ENCODE assay signal across 34 cellular contexts in genomic region chr5:93280518-93280917, GRCh38.
DNase-seq lines count a peak whose midpoint lies in the region; ATAC-seq and TF ChIP-seq lines count a peak whose summit lies in the region.
"Had no signal": no experiment of that assay in that cellular context is flagged by ENCODE, and none has a peak within 500 bp of the region (broad histone marks: within the 10 kb centered on the region; RNA-seq: fewer than 3 reads in every experiment).

No MANE protein-coding gene starts in this region.

- H3K4me1 ChIP-seq in KMS-11 (ENCODE audit: low read depth, poor library complexity, severe bottlenecking): no peaks in the 10 kb centered on the region
- H3K4me1 ChIP-seq in hepatocyte (ENCODE audit: insufficient read depth): peaks cover 5% of the 10 kb centered on the region
- H3K4me1 ChIP-seq: esophagus squamous epithelium had no signal

- DNase-seq in DMS53 (lab: John Stamatoyannopoulos, UW): peak; percentile 64
- DNase-seq in NCI-H748 treated with DMSO at 0.1 percent for 48 hours (lab: John Stamatoyannopoulos, UW): peak; percentile 49
- DNase-seq in hepatocyte (ENCODE audit: low spot score): peak; percentile 19
- no peak for DNase-seq in activated naive CD4-positive, alpha-beta T cell treated with anti-CD3 and anti-CD28 coated beads, Interleukin-2, amount 50 U/mL, for 72 hours (ENCODE audit: low spot score in 2 of 2)
- no peak for DNase-seq in GM20000 (ENCODE audit: low spot score)
- DNase-seq: activated CD4-positive, alpha-beta T cell treated with anti-CD3 and anti-CD28 coated beads for 36 hours; activated CD8-positive, alpha-beta T cell treated with anti-CD3 and anti-CD28 coated beads for 36 hours; activated naive CD4-positive, alpha-beta T cell treated with anti-CD3 and anti-CD28 coated beads, Interleukin-2, amount 50 U/mL, for 16 hours; amniotic stem cell; brain microvascular endothelial cell; cerebellar nuclear complex; DND-41; esophagus squamous epithelium; foreskin melanocyte; GF-D8; heart right ventricle; kidney; left ventricle myocardium superior; naive B cell; NCI-H1930; NCI-H345; NK-92 treated with Interleukin-12 subunit alpha and Interleukin-12 subunit beta, amount 100 ng/mL, for 24 hours; Right ventricle myocardium superior; stimulated activated CD4-positive, alpha-beta T cell treated with anti-CD3 and anti-CD28 coated beads, Interleukin-2, amount 100 ng/mL, for 48 hours; stimulated activated naive CD8-positive, alpha-beta T cell treated with anti-CD3 and anti-CD28 coated beads, Interleukin-15, amount 100 ng/mL, for 72 hours; T-helper 9 cell had no signal

- TF ChIP-seq CTCF in KMS-11 (conservative IDR thresholded peaks at IDR 0.05; ENCODE audit: low read depth, low read length) (no peak), hepatocyte (IDR thresholded peaks at IDR 0.05; ENCODE audit: poor library complexity) (no peak), GM20000 (IDR thresholded peaks at IDR 0.05; ENCODE audit: extremely low read depth, missing control alignments) (no peak)

- H3K27me3 ChIP-seq in KMS-11 (ENCODE audit: insufficient read depth, low read depth) (no peaks in the 10 kb centered on the region), hepatocyte (no peaks in the 10 kb centered on the region)
- H3K27me3 ChIP-seq: brain microvascular endothelial cell, esophagus squamous epithelium, heart right ventricle had no signal

- no peak overlapping the region for H3K27ac Mint-ChIP-seq in activated naive CD4-positive, alpha-beta T cell treated with anti-CD3 and anti-CD28 coated beads, Interleukin-2, amount 50 U/mL, for 72 hours
- H3K27ac Mint-ChIP-seq: activated CD4-positive, alpha-beta T cell treated with anti-CD3 and anti-CD28 coated beads for 36 hours; activated CD8-positive, alpha-beta T cell treated with anti-CD3 and anti-CD28 coated beads for 36 hours; activated T-helper 17 cell treated with anti-CD3 and anti-CD28 coated beads, Interleukin-2, amount 50 U/mL, for 72 hours; naive B cell; progenitor cell of endocrine pancreas; stimulated activated naive CD8-positive, alpha-beta T cell treated with anti-CD3 and anti-CD28 coated beads, Interleukin-15, amount 100 ng/mL, for 72 hours had no signal

- H3K4me3 ChIP-seq in KMS-11 (IDR thresholded peaks at IDR 0.05; ENCODE audit: insufficient read depth, low read depth, low read length) (no peak overlapping the region), hepatocyte (no peak overlapping the region)
- H3K4me3 ChIP-seq: esophagus squamous epithelium, heart right ventricle, thoracic aorta had no signal

- H3K4me2 ChIP-seq in KMS-11 (no peak overlapping the region), hepatocyte (no peak overlapping the region)

- H3K27ac ChIP-seq in KMS-11 (no peak overlapping the region), hepatocyte (no peak overlapping the region)
- H3K27ac ChIP-seq: brain microvascular endothelial cell, C4-2B, esophagus squamous epithelium, heart right ventricle, thoracic aorta, VCaP had no signal

- H3K36me3 Mint-ChIP-seq in activated naive CD4-positive, alpha-beta T cell treated with anti-CD3 and anti-CD28 coated beads, Interleukin-2, amount 50 U/mL, for 72 hours: no peaks in the 10 kb centered on the region
- H3K36me3 Mint-ChIP-seq: naive B cell had no signal

- ATAC-seq in activated naive CD4-positive, alpha-beta T cell treated with anti-CD3 and anti-CD28 coated beads, Interleukin-2, amount 50 U/mL, for 72 hours: no peak
- no peak for ATAC-seq in GM21423 (IDR thresholded peaks at IDR 0.05; ENCODE audit: unreplicated experiment)
- ATAC-seq: activated CD4-positive, alpha-beta T cell treated with anti-CD3 and anti-CD28 coated beads for 36 hours; activated CD8-positive, alpha-beta T cell treated with anti-CD3 and anti-CD28 coated beads for 36 hours; activated T-helper 17 cell treated with anti-CD3 and anti-CD28 coated beads, Interleukin-2, amount 50 U/mL, for 72 hours; heart right ventricle; left ventricle myocardium superior; sciatic nerve; stimulated activated naive CD8-positive, alpha-beta T cell treated with anti-CD3 and anti-CD28 coated beads, Interleukin-15, amount 100 ng/mL, for 72 hours had no signal

- peaks cover 4 to 6% of the 10 kb centered on the region in 2 donors for H3K9me3 Mint-ChIP-seq in activated naive CD4-positive, alpha-beta T cell treated with anti-CD3 and anti-CD28 coated beads, Interleukin-2, amount 50 U/mL, for 72 hours
- H3K9me3 Mint-ChIP-seq: activated CD8-positive, alpha-beta T cell treated with anti-CD3 and anti-CD28 coated beads for 36 hours; activated T-helper 17 cell treated with anti-CD3 and anti-CD28 coated beads, Interleukin-2, amount 50 U/mL, for 72 hours had no signal

- no peaks in the 10 kb centered on the region for H4K20me1 ChIP-seq in KMS-11 (ENCODE audit: insufficient read depth)
- H4K20me1 ChIP-seq in hepatocyte (ENCODE audit: insufficient read depth, poor library complexity, severe bottlenecking): no peaks in the 10 kb centered on the region

- H3K9me2 ChIP-seq in hepatocyte (replicated peaks; ENCODE audit: insufficient read depth): no peaks in the 10 kb centered on the region

- H3K79me2 ChIP-seq in KMS-11 (ENCODE audit: insufficient read depth, low read depth): no peaks in the 10 kb centered on the region
- H3K79me2 ChIP-seq in hepatocyte: no peaks in the 10 kb centered on the region

- no peaks in the 10 kb centered on the region for H3K36me3 ChIP-seq in KMS-11 (ENCODE audit: insufficient read depth)
- H3K36me3 ChIP-seq in hepatocyte (replicated peaks; ENCODE audit: insufficient read depth, low read depth): no peaks in the 10 kb centered on the region
- H3K36me3 ChIP-seq: brain microvascular endothelial cell, esophagus squamous epithelium, heart right ventricle, thoracic aorta had no signal

- 69% methylated on average over 3 of the region's 3 CpGs for WGBS in hepatocyte (ENCODE audit: low lambda C conversion rate, missing lambda C conversion rate)

- H3K9me3 ChIP-seq in hepatocyte (ENCODE audit: low read depth): no peaks in the 10 kb centered on the region
- H3K9me3 ChIP-seq: esophagus squamous epithelium, thoracic aorta had no signal

- H3K9ac ChIP-seq in KMS-11: no peak overlapping the region

- 0 out of 2 replicates have a peak overlapping the region, but pooled peaks have one; percentile 8 for H2AFZ ChIP-seq in KMS-11 (ENCODE audit: low read depth)
- no peak overlapping the region for H2AFZ ChIP-seq in hepatocyte

Comparison
In these comparisons a context has a peak if more than half of its experiments do, and no peak if none do; other contexts are left out.
1. DNase-seq: peak in DMS53 (single experiment), NCI-H748 treated with DMSO at 0.1 percent for 48 hours (single experiment) and hepatocyte (single experiment); none in activated naive CD4-positive, alpha-beta T cell treated with anti-CD3 and anti-CD28 coated beads, Interleukin-2, amount 50 U/mL, for 72 hours (0 of 2) and GM20000 (single experiment).